Comparison of ENCODE assay signal across 1 cellular context in the genomic region with DNA sequence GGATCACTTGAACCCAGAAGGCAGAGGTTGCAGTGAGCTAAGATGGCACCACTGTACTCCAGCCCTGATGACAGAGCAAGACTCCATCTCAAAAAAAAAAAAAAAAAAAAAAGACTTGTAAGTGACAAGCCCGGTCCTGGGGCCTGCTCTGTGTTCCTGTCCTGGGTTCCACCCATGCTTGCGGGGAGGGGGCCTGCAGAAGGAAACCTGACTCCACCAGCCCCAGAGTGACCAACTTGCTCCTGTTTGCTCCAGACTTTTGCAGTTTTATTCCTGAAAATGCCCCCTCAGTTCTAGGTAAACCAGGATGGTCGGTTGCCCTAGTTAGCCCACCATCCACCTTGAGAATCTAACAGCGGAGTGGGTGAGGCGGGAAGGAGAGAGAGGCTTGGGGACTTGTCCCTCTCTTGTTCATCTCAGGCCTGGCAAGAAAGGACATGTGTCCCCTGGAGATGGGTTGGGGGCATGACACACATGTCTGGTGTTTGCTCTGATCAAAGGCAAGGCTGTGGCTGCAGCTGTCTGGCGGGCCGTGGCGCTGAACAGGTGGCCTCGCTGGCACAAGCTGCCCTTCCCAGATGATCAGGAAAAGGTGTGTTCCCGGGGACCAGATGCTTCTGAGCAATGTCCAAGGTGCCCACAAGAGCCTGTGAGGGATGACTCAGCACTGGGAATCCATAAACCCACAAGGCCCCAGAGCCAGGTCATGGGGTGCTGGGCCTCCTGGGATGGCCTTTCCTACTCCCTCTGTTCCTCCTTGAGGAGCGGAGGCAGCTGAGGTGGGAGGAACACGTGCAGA.
TF ChIP-seq lines count a peak whose summit lies in the region.

No MANE protein-coding gene starts in this region.

TF ChIP-seq in HepG2, 621 proteins besides CTCF, POLR2A, EP300 and RAD21 (continued from another document):
- TF ChIP-seq ZNF83 (CRISPR knock-in tag; IDR thresholded peaks at IDR 0.05; ENCODE audit: borderline replicate concordance) (no peak), ZSCAN20 (CRISPR knock-in tag; IDR thresholded peaks at IDR 0.05; ENCODE audit: borderline replicate concordance) (no peak), NFE2L1 (CRISPR knock-in tag; IDR thresholded peaks at IDR 0.05; ENCODE audit: borderline replicate concordance) (peak; percentile 91; the same call in 1 of the 2 replicates), POLR2AphosphoS5 (IDR thresholded peaks at IDR 0.05; ENCODE audit: low read depth, low read length) (no peak), ARHGAP35 (CRISPR knock-in tag; IDR thresholded peaks at IDR 0.05; ENCODE audit: borderline replicate concordance) (no peak), ZBTB7B (CRISPR knock-in tag; IDR thresholded peaks at IDR 0.05) (no peak; the same call in 1 of the 2 replicates), MYC (CRISPR knock-in tag; IDR thresholded peaks at IDR 0.05; ENCODE audit: borderline replicate concordance) (peak; percentile 35; the same call in 1 of the 2 replicates), MAZ (IDR thresholded peaks at IDR 0.05; ENCODE audit: borderline replicate concordance, low read depth, low read length) (no peak), MAZ (CRISPR knock-in tag; IDR thresholded peaks at IDR 0.05; ENCODE audit: low read depth) (0 out of 2 replicates have a peak, but pooled peaks have one; percentile 41)
- TF ChIP-seq, protein P1, sequence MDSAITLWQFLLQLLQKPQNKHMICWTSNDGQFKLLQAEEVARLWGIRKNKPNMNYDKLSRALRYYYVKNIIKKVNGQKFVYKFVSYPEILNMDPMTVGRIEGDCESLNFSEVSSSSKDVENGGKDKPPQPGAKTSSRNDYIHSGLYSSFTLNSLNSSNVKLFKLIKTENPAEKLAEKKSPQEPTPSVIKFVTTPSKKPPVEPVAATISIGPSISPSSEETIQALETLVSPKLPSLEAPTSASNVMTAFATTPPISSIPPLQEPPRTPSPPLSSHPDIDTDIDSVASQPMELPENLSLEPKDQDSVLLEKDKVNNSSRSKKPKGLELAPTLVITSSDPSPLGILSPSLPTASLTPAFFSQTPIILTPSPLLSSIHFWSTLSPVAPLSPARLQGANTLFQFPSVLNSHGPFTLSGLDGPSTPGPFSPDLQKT (CRISPR knock-in tag; IDR thresholded peaks at IDR 0.05; ENCODE audit: borderline replicate concordance): no peak
- TF ChIP-seq, protein P2, sequence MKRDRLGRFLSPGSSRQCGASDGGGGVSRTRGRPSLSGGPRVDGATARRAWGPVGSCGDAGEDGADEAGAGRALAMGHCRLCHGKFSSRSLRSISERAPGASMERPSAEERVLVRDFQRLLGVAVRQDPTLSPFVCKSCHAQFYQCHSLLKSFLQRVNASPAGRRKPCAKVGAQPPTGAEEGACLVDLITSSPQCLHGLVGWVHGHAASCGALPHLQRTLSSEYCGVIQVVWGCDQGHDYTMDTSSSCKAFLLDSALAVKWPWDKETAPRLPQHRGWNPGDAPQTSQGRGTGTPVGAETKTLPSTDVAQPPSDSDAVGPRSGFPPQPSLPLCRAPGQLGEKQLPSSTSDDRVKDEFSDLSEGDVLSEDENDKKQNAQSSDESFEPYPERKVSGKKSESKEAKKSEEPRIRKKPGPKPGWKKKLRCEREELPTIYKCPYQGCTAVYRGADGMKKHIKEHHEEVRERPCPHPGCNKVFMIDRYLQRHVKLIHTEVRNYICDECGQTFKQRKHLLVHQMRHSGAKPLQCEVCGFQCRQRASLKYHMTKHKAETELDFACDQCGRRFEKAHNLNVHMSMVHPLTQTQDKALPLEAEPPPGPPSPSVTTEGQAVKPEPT (CRISPR knock-in tag; IDR thresholded peaks at IDR 0.05; ENCODE audit: low read depth): no peak
- TF ChIP-seq, protein P3, sequence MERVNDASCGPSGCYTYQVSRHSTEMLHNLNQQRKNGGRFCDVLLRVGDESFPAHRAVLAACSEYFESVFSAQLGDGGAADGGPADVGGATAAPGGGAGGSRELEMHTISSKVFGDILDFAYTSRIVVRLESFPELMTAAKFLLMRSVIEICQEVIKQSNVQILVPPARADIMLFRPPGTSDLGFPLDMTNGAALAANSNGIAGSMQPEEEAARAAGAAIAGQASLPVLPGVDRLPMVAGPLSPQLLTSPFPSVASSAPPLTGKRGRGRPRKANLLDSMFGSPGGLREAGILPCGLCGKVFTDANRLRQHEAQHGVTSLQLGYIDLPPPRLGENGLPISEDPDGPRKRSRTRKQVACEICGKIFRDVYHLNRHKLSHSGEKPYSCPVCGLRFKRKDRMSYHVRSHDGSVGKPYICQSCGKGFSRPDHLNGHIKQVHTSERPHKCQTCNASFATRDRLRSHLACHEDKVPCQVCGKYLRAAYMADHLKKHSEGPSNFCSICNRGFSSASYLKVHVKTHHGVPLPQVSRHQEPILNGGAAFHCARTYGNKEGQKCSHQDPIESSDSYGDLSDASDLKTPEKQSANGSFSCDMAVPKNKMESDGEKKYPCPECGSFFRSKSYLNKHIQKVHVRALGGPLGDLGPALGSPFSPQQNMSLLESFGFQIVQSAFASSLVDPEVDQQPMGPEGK (CRISPR knock-in tag; IDR thresholded peaks at IDR 0.05): peak; percentile 48; the same call in 1 of the 2 replicates
- TF ChIP-seq, protein P4, sequence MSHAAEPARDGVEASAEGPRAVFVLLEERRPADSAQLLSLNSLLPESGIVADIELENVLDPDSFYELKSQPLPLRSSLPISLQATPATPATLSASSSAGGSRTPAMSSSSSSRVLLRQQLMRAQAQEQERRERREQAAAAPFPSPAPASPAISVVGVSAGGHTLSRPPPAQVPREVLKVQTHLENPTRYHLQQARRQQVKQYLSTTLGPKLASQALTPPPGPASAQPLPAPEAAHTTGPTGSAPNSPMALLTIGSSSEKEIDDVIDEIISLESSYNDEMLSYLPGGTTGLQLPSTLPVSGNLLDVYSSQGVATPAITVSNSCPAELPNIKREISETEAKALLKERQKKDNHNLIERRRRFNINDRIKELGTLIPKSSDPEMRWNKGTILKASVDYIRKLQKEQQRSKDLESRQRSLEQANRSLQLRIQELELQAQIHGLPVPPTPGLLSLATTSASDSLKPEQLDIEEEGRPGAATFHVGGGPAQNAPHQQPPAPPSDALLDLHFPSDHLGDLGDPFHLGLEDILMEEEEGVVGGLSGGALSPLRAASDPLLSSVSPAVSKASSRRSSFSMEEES (CRISPR knock-in tag; IDR thresholded peaks at IDR 0.05): 0 out of 2 replicates have a peak, but pooled peaks have one; percentile 18
- TF ChIP-seq, protein P5, sequence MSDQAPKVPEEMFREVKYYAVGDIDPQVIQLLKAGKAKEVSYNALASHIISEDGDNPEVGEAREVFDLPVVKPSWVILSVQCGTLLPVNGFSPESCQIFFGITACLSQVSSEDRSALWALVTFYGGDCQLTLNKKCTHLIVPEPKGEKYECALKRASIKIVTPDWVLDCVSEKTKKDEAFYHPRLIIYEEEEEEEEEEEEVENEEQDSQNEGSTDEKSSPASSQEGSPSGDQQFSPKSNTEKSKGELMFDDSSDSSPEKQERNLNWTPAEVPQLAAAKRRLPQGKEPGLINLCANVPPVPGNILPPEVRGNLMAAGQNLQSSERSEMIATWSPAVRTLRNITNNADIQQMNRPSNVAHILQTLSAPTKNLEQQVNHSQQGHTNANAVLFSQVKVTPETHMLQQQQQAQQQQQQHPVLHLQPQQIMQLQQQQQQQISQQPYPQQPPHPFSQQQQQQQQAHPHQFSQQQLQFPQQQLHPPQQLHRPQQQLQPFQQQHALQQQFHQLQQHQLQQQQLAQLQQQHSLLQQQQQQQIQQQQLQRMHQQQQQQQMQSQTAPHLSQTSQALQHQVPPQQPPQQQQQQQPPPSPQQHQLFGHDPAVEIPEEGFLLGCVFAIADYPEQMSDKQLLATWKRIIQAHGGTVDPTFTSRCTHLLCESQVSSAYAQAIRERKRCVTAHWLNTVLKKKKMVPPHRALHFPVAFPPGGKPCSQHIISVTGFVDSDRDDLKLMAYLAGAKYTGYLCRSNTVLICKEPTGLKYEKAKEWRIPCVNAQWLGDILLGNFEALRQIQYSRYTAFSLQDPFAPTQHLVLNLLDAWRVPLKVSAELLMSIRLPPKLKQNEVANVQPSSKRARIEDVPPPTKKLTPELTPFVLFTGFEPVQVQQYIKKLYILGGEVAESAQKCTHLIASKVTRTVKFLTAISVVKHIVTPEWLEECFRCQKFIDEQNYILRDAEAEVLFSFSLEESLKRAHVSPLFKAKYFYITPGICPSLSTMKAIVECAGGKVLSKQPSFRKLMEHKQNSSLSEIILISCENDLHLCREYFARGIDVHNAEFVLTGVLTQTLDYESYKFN (CRISPR knock-in tag; conservative IDR thresholded peaks at IDR 0.05): peak; percentile 45; the same call in 1 of the 2 replicates
- TF ChIP-seq, protein P6, sequence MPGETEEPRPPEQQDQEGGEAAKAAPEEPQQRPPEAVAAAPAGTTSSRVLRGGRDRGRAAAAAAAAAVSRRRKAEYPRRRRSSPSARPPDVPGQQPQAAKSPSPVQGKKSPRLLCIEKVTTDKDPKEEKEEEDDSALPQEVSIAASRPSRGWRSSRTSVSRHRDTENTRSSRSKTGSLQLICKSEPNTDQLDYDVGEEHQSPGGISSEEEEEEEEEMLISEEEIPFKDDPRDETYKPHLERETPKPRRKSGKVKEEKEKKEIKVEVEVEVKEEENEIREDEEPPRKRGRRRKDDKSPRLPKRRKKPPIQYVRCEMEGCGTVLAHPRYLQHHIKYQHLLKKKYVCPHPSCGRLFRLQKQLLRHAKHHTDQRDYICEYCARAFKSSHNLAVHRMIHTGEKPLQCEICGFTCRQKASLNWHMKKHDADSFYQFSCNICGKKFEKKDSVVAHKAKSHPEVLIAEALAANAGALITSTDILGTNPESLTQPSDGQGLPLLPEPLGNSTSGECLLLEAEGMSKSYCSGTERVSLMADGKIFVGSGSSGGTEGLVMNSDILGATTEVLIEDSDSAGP (CRISPR knock-in tag; IDR thresholded peaks at IDR 0.05; ENCODE audit: borderline replicate concordance): no peak
- TF ChIP-seq, protein P7, sequence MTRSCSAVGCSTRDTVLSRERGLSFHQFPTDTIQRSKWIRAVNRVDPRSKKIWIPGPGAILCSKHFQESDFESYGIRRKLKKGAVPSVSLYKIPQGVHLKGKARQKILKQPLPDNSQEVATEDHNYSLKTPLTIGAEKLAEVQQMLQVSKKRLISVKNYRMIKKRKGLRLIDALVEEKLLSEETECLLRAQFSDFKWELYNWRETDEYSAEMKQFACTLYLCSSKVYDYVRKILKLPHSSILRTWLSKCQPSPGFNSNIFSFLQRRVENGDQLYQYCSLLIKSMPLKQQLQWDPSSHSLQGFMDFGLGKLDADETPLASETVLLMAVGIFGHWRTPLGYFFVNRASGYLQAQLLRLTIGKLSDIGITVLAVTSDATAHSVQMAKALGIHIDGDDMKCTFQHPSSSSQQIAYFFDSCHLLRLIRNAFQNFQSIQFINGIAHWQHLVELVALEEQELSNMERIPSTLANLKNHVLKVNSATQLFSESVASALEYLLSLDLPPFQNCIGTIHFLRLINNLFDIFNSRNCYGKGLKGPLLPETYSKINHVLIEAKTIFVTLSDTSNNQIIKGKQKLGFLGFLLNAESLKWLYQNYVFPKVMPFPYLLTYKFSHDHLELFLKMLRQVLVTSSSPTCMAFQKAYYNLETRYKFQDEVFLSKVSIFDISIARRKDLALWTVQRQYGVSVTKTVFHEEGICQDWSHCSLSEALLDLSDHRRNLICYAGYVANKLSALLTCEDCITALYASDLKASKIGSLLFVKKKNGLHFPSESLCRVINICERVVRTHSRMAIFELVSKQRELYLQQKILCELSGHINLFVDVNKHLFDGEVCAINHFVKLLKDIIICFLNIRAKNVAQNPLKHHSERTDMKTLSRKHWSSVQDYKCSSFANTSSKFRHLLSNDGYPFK (CRISPR knock-in tag; IDR thresholded peaks at IDR 0.05; ENCODE audit: borderline replicate concordance): 0 out of 2 replicates have a peak, but pooled peaks have one; percentile 18
